In the genomic region with DNA sequence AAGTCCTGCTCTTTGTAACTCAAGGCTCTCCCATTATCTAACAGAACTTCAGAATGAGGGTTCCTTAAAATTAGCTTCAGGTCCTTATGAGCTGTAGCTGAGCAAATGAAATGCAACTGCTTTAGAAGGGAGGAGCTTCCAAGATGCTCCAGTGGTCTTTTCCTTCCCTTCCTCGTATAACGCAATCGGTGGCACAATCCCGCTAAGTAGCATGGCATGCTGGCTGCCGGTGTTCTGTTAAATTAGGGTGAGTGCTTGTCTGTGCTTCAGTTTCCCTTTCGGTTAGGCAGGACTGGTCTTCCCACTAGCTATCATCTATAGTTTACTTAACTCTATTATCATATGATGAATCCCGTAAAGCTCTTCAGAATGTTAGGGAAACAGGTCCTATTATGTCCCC, we compare ENCODE assay signal across 8 cellular contexts. TPM values are rescaled to one million over a fixed set of nuclear protein-coding genes. Genes with fewer than 3 reads are reported as not detected.
DNase-seq lines count a peak whose midpoint lies in the region; ATAC-seq and TF ChIP-seq lines count a peak whose summit lies in the region.

No MANE protein-coding gene starts in this region.

- WGBS in spleen, 5 donors: 0 to 1% (median 0%) methylated on average over 7 of the region's 7 CpGs

- no peaks in the 10 kb centered on the region for H3K9me3 Mint-ChIP-seq in activated T-helper 2 cell treated with anti-CD3 and anti-CD28 coated beads, Interferon-gamma antibody, Interleukin-2, Interleukin-4, amounts not matched to agents 10 μg/mL and 5 μg/mL and 100 μg/mL, durations not matched to agents 14 hours and 24 hours and 36 hours

- DNase-seq in NCI-H345 (lab: John Stamatoyannopoulos, UW) (peak; percentile 30), NCI-H345 treated with DMSO at 0.1 percent for 48 hours (lab: John Stamatoyannopoulos, UW; ENCODE audit: unreplicated experiment) (no peak), spleen (no peak), D341Med (ENCODE audit: low spot score) (no peak), GOT3 (lab: John Stamatoyannopoulos, UW) (no peak)
- peak; percentile 26 for DNase-seq in activated T-helper 2 cell treated with anti-CD3 and anti-CD28 coated beads, Interferon-gamma antibody, Interleukin-2, Interleukin-4, amounts not matched to agents 10 μg/mL and 5 μg/mL and 100 μg/mL, durations not matched to agents 14 hours and 24 hours and 36 hours (ENCODE audit: low spot score)

- intact Hi-C loops in activated T-helper 2 cell treated with anti-CD3 and anti-CD28 coated beads, Interferon-gamma antibody, Interleukin-2, Interleukin-4, amounts not matched to agents 10 μg/mL and 5 μg/mL and 100 μg/mL, durations not matched to agents 14 hours and 24 hours and 36 hours (cut with micrococcal nuclease): loop anchor here (1.0 to 10.0 kb wide), 7 partner anchors 18 to 1169 kb away; a partner anchor contains a TSS
- intact Hi-C loops in spleen (cut with DNase I; ENCODE audit: low total_unique reads): no loop called here

- TF ChIP-seq POLR2A in spleen (IDR thresholded peaks at IDR 0.05): no peak

- H3K36me3 ChIP-seq in spleen: peaks cover 0 to 21% (median 0%) of the 10 kb centered on the region in 6 donors

- H3K27me3 Mint-ChIP-seq in activated T-helper 2 cell treated with anti-CD3 and anti-CD28 coated beads, Interferon-gamma antibody, Interleukin-2, Interleukin-4, amounts not matched to agents 10 μg/mL and 5 μg/mL and 100 μg/mL, durations not matched to agents 14 hours and 24 hours and 36 hours (ENCODE audit: low read depth): no peaks in the 10 kb centered on the region

- peak overlapping the region; percentile 95 for H3K4me3 Mint-ChIP-seq in activated T-helper 2 cell treated with anti-CD3 and anti-CD28 coated beads, Interferon-gamma antibody, Interleukin-2, Interleukin-4, amounts not matched to agents 10 μg/mL and 5 μg/mL and 100 μg/mL, durations not matched to agents 14 hours and 24 hours and 36 hours (ENCODE audit: low read depth)

- H3K27me3 ChIP-seq in spleen (replicated peaks in 1 of 7): no peaks in the 10 kb centered on the region

- H3K4me3 ChIP-seq in iPS-11a (ENCODE audit: low read depth, low read length) (peak overlapping the region; percentile 72), spleen (peak overlapping the region; percentile 55 to 81 (median 70))

- ATAC-seq in HG03521 (IDR thresholded peaks at IDR 0.05; ENCODE audit: unreplicated experiment): peak; percentile 23

- H3K4me1 Mint-ChIP-seq in activated T-helper 2 cell treated with anti-CD3 and anti-CD28 coated beads, Interferon-gamma antibody, Interleukin-2, Interleukin-4, amounts not matched to agents 10 μg/mL and 5 μg/mL and 100 μg/mL, durations not matched to agents 14 hours and 24 hours and 36 hours (ENCODE audit: low read depth): peaks cover 60% of the 10 kb centered on the region

- peak overlapping the region; percentile 92 for H3K27ac Mint-ChIP-seq in activated T-helper 2 cell treated with anti-CD3 and anti-CD28 coated beads, Interferon-gamma antibody, Interleukin-2, Interleukin-4, amounts not matched to agents 10 μg/mL and 5 μg/mL and 100 μg/mL, durations not matched to agents 14 hours and 24 hours and 36 hours

- TF ChIP-seq CTCF in spleen (IDR thresholded peaks at IDR 0.05 in 8 of 11, conservative IDR thresholded peaks at IDR 0.05 in 3 of 11): no peak

- H3K9me3 ChIP-seq in spleen: no peaks in the 10 kb centered on the region

- peak overlapping the region; percentile 81 to 95 (median 89) for H3K27ac ChIP-seq in spleen

- H3K36me3 Mint-ChIP-seq in activated T-helper 2 cell treated with anti-CD3 and anti-CD28 coated beads, Interferon-gamma antibody, Interleukin-2, Interleukin-4, amounts not matched to agents 10 μg/mL and 5 μg/mL and 100 μg/mL, durations not matched to agents 14 hours and 24 hours and 36 hours (ENCODE audit: low read depth): peaks cover 47% of the 10 kb centered on the region

- peaks cover 37 to 89% (median 77%) of the 10 kb centered on the region in 6 donors for H3K4me1 ChIP-seq in spleen

RNA-seq across cellular contexts. Expression of a gene that starts 0.9 kb away (rescaled TPM):
- total RNA-seq in activated T-helper 2 cell treated with anti-CD3 and anti-CD28 coated beads, Interferon-gamma antibody, Interleukin-2, Interleukin-4, amounts not matched to agents 10 μg/mL and 5 μg/mL and 100 μg/mL, durations not matched to agents 14 hours and 24 hours and 36 hours: 30.0 and 35.3 TPM in 2 replicates
- total RNA-seq in spleen: 100 to 1,000 TPM in 1 of 7 donors, 10 to 100 TPM in 6; 45.9 to 111 (median 52.0) TPM
- polyA plus RNA-seq in spleen: 10 to 100 TPM; 13.7 to 19.1 (median 18.7) TPM

Comparison
In these comparisons a context has a peak if more than half of its experiments do, and no peak if none do; other contexts are left out.
1. DNase-seq: peak in NCI-H345 (single experiment) and activated T-helper 2 cell treated with anti-CD3 and anti-CD28 coated beads, Interferon-gamma antibody, Interleukin-2, Interleukin-4, amounts not matched to agents 10 μg/mL and 5 μg/mL and 100 μg/mL, durations not matched to agents 14 hours and 24 hours and 36 hours (single experiment); none in NCI-H345 treated with DMSO at 0.1 percent for 48 hours (single experiment), spleen (single experiment), D341Med (single experiment) and GOT3 (single experiment).